In the genomic region with DNA sequence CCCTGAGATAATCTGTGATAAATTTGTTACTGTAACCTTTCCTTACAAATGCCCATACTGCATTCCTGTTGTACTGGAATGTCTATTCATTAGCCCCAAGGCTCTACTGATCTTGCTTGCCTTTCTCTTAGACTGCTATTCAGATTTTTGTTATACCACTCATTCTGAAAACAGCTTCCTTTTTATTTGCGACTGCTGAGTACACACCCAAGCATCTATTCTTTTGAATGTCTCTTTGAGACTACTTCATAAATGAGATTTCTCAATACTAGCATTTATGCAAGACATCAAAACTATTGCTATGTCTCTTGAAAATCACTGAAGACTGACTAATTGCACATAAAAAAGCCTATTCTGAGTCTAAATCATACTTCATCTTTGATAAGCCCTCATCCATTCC, we compare ENCODE assay signal across 1 cellular context.
TF ChIP-seq lines count a peak whose summit lies in the region.

No MANE protein-coding gene starts in this region.

TF ChIP-seq in WTC11, 78 proteins besides CTCF, POLR2A, EP300 and RAD21 (continued from another document):
- TF ChIP-seq, protein P1, sequence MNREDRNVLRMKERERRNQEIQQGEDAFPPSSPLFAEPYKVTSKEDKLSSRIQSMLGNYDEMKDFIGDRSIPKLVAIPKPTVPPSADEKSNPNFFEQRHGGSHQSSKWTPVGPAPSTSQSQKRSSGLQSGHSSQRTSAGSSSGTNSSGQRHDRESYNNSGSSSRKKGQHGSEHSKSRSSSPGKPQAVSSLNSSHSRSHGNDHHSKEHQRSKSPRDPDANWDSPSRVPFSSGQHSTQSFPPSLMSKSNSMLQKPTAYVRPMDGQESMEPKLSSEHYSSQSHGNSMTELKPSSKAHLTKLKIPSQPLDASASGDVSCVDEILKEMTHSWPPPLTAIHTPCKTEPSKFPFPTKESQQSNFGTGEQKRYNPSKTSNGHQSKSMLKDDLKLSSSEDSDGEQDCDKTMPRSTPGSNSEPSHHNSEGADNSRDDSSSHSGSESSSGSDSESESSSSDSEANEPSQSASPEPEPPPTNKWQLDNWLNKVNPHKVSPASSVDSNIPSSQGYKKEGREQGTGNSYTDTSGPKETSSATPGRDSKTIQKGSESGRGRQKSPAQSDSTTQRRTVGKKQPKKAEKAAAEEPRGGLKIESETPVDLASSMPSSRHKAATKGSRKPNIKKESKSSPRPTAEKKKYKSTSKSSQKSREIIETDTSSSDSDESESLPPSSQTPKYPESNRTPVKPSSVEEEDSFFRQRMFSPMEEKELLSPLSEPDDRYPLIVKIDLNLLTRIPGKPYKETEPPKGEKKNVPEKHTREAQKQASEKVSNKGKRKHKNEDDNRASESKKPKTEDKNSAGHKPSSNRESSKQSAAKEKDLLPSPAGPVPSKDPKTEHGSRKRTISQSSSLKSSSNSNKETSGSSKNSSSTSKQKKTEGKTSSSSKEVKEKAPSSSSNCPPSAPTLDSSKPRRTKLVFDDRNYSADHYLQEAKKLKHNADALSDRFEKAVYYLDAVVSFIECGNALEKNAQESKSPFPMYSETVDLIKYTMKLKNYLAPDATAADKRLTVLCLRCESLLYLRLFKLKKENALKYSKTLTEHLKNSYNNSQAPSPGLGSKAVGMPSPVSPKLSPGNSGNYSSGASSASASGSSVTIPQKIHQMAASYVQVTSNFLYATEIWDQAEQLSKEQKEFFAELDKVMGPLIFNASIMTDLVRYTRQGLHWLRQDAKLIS (CRISPR knock-in tag; IDR thresholded peaks at IDR 0.05; ENCODE audit: borderline replicate concordance): no peak
- no peak for TF ChIP-seq ZNF121 (CRISPR knock-in tag; IDR thresholded peaks at IDR 0.05)
- TF ChIP-seq ZNF219 (CRISPR knock-in tag; IDR thresholded peaks at IDR 0.05; ENCODE audit: borderline replicate concordance): no peak
- TF ChIP-seq, protein P2, sequence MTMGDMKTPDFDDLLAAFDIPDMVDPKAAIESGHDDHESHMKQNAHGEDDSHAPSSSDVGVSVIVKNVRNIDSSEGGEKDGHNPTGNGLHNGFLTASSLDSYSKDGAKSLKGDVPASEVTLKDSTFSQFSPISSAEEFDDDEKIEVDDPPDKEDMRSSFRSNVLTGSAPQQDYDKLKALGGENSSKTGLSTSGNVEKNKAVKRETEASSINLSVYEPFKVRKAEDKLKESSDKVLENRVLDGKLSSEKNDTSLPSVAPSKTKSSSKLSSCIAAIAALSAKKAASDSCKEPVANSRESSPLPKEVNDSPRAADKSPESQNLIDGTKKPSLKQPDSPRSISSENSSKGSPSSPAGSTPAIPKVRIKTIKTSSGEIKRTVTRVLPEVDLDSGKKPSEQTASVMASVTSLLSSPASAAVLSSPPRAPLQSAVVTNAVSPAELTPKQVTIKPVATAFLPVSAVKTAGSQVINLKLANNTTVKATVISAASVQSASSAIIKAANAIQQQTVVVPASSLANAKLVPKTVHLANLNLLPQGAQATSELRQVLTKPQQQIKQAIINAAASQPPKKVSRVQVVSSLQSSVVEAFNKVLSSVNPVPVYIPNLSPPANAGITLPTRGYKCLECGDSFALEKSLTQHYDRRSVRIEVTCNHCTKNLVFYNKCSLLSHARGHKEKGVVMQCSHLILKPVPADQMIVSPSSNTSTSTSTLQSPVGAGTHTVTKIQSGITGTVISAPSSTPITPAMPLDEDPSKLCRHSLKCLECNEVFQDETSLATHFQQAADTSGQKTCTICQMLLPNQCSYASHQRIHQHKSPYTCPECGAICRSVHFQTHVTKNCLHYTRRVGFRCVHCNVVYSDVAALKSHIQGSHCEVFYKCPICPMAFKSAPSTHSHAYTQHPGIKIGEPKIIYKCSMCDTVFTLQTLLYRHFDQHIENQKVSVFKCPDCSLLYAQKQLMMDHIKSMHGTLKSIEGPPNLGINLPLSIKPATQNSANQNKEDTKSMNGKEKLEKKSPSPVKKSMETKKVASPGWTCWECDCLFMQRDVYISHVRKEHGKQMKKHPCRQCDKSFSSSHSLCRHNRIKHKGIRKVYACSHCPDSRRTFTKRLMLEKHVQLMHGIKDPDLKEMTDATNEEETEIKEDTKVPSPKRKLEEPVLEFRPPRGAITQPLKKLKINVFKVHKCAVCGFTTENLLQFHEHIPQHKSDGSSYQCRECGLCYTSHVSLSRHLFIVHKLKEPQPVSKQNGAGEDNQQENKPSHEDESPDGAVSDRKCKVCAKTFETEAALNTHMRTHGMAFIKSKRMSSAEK (CRISPR knock-in tag; IDR thresholded peaks at IDR 0.05; ENCODE audit: borderline replicate concordance): no peak
- TF ChIP-seq FOXK1 (CRISPR knock-in tag; IDR thresholded peaks at IDR 0.05): no peak
- TF ChIP-seq FOXP1 (CRISPR knock-in tag; IDR thresholded peaks at IDR 0.05; ENCODE audit: borderline replicate concordance): no peak
- TF ChIP-seq, protein P3, sequence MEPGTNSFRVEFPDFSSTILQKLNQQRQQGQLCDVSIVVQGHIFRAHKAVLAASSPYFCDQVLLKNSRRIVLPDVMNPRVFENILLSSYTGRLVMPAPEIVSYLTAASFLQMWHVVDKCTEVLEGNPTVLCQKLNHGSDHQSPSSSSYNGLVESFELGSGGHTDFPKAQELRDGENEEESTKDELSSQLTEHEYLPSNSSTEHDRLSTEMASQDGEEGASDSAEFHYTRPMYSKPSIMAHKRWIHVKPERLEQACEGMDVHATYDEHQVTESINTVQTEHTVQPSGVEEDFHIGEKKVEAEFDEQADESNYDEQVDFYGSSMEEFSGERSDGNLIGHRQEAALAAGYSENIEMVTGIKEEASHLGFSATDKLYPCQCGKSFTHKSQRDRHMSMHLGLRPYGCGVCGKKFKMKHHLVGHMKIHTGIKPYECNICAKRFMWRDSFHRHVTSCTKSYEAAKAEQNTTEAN (CRISPR knock-in tag; IDR thresholded peaks at IDR 0.05): no peak
- no peak for TF ChIP-seq NR1H2 (CRISPR knock-in tag; IDR thresholded peaks at IDR 0.05)
- TF ChIP-seq ZNF416 (CRISPR knock-in tag; IDR thresholded peaks at IDR 0.05): no peak
- TF ChIP-seq TP53 (CRISPR knock-in tag; IDR thresholded peaks at IDR 0.05): no peak
- TF ChIP-seq, protein P4, sequence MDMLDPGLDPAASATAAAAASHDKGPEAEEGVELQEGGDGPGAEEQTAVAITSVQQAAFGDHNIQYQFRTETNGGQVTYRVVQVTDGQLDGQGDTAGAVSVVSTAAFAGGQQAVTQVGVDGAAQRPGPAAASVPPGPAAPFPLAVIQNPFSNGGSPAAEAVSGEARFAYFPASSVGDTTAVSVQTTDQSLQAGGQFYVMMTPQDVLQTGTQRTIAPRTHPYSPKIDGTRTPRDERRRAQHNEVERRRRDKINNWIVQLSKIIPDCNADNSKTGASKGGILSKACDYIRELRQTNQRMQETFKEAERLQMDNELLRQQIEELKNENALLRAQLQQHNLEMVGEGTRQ (CRISPR knock-in tag; IDR thresholded peaks at IDR 0.05): no peak
- TF ChIP-seq ZNF232 (CRISPR knock-in tag; IDR thresholded peaks at IDR 0.05): no peak
- TF ChIP-seq, protein P5, sequence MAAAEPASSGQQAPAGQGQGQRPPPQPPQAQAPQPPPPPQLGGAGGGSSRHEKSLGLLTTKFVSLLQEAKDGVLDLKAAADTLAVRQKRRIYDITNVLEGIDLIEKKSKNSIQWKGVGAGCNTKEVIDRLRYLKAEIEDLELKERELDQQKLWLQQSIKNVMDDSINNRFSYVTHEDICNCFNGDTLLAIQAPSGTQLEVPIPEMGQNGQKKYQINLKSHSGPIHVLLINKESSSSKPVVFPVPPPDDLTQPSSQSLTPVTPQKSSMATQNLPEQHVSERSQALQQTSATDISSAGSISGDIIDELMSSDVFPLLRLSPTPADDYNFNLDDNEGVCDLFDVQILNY (CRISPR knock-in tag; IDR thresholded peaks at IDR 0.05): no peak
- TF ChIP-seq TEAD4 (CRISPR knock-in tag; IDR thresholded peaks at IDR 0.05): no peak
- TF ChIP-seq SP1 (CRISPR knock-in tag; conservative IDR thresholded peaks at IDR 0.05): no peak
- TF ChIP-seq, protein P6, sequence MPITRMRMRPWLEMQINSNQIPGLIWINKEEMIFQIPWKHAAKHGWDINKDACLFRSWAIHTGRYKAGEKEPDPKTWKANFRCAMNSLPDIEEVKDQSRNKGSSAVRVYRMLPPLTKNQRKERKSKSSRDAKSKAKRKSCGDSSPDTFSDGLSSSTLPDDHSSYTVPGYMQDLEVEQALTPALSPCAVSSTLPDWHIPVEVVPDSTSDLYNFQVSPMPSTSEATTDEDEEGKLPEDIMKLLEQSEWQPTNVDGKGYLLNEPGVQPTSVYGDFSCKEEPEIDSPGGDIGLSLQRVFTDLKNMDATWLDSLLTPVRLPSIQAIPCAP (CRISPR knock-in tag; IDR thresholded peaks at IDR 0.05): no peak
- TF ChIP-seq, protein P7, sequence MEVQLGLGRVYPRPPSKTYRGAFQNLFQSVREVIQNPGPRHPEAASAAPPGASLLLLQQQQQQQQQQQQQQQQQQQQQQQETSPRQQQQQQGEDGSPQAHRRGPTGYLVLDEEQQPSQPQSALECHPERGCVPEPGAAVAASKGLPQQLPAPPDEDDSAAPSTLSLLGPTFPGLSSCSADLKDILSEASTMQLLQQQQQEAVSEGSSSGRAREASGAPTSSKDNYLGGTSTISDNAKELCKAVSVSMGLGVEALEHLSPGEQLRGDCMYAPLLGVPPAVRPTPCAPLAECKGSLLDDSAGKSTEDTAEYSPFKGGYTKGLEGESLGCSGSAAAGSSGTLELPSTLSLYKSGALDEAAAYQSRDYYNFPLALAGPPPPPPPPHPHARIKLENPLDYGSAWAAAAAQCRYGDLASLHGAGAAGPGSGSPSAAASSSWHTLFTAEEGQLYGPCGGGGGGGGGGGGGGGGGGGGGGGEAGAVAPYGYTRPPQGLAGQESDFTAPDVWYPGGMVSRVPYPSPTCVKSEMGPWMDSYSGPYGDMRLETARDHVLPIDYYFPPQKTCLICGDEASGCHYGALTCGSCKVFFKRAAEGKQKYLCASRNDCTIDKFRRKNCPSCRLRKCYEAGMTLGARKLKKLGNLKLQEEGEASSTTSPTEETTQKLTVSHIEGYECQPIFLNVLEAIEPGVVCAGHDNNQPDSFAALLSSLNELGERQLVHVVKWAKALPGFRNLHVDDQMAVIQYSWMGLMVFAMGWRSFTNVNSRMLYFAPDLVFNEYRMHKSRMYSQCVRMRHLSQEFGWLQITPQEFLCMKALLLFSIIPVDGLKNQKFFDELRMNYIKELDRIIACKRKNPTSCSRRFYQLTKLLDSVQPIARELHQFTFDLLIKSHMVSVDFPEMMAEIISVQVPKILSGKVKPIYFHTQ (CRISPR knock-in tag; IDR thresholded peaks at IDR 0.05): no peak
- TF ChIP-seq NR2C2 (CRISPR knock-in tag; IDR thresholded peaks at IDR 0.05): no peak
